ENCODE assay signal across 19 cellular contexts in genomic region chr22:47056361-47056760, GRCh38.
"Had no signal": no experiment of that assay in that cellular context is flagged by ENCODE, and none has a peak within 500 bp of the region (broad histone marks: within the 10 kb centered on the region; RNA-seq: fewer than 3 reads in every experiment).

No MANE protein-coding gene starts in this region.

- H3K36me3 ChIP-seq: cardiac muscle cell, ovary, transverse colon had no signal

- H3K27ac ChIP-seq: cardiac muscle cell, epithelial cell of prostate, hepatocyte, ovary, transverse colon had no signal

- H3K27ac Mint-ChIP-seq: activated CD4-positive, alpha-beta T cell treated with anti-CD3 and anti-CD28 coated beads for 36 hours; activated naive CD4-positive, alpha-beta T cell treated with anti-CD3 and anti-CD28 coated beads, Interleukin-2, amount 50 U/mL, for 24 hours; mesothelial cell of epicardium had no signal

- H3K4me1 ChIP-seq: transverse colon had no signal

- H3K27me3 Mint-ChIP-seq: activated CD4-positive, alpha-beta T cell treated with anti-CD3 and anti-CD28 coated beads for 36 hours; activated naive CD4-positive, alpha-beta T cell treated with anti-CD3 and anti-CD28 coated beads, Interleukin-2, amount 50 U/mL, for 24 hours had no signal

- H3K4me3 ChIP-seq: cardiac muscle cell, hepatocyte, lung, ovary, transverse colon had no signal

- H2AFZ ChIP-seq: hepatocyte had no signal

- H3K9me3 Mint-ChIP-seq: activated naive CD4-positive, alpha-beta T cell treated with anti-CD3 and anti-CD28 coated beads, Interleukin-2, amount 50 U/mL, for 24 hours; mesothelial cell of epicardium; nephron had no signal

- H3K4me2 ChIP-seq: hepatocyte had no signal

- H3K79me2 ChIP-seq: hepatocyte had no signal

- H3K4me3 Mint-ChIP-seq: activated CD4-positive, alpha-beta T cell treated with anti-CD3 and anti-CD28 coated beads for 36 hours; activated naive CD4-positive, alpha-beta T cell treated with anti-CD3 and anti-CD28 coated beads, Interleukin-2, amount 50 U/mL, for 24 hours; mesothelial cell of epicardium; nephron had no signal

- H3K27me3 ChIP-seq: cardiac muscle cell, hepatocyte, ovary, transverse colon had no signal

- DNase-seq: activated CD4-positive, alpha-beta T cell treated with anti-CD3 and anti-CD28 coated beads for 36 hours; activated CD4-positive, alpha-beta T cell treated with anti-CD3 and anti-CD28 coated beads, Interleukin-2, amount 50 U/mL, for 48 hours; activated gamma-delta T cell; amniotic stem cell; dermis blood vessel endothelial cell; effector memory CD4-positive, alpha-beta T cell; foreskin fibroblast; left cardiac atrium; stimulated activated naive CD4-positive, alpha-beta T cell treated with Interleukin-2 at 50 U/mL for 16 hours; transverse colon had no signal

- H3K9me3 ChIP-seq: ovary, transverse colon had no signal

- ATAC-seq: activated CD4-positive, alpha-beta T cell treated with anti-CD3 and anti-CD28 coated beads for 36 hours; left cardiac atrium; sciatic nerve had no signal

- H3K4me1 Mint-ChIP-seq: activated CD4-positive, alpha-beta T cell treated with anti-CD3 and anti-CD28 coated beads for 36 hours; activated naive CD4-positive, alpha-beta T cell treated with anti-CD3 and anti-CD28 coated beads, Interleukin-2, amount 50 U/mL, for 24 hours had no signal
